In the genomic region with DNA sequence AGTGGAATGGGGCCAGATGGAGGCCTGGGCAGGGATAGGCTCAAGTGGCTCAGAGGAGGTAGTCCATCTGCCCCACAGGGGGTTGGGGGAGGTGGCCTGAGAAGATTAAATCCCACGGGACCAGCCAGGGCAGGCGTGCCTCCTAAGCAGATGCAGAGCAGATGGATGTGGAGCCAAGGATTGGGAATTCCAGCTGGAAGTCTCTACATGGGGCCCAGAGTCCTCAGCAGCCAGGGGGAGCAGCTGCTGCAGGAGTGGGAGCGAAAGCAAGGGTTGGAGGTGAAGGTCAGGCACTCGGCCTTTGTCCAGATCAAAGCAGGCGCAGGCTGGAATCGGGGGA, we compare ENCODE assay signal across 12 cellular contexts. TPM values are rescaled to one million over a fixed set of nuclear protein-coding genes. Genes with fewer than 3 reads are reported as not detected.
DNase-seq lines count a peak whose midpoint lies in the region; ATAC-seq lines count a peak whose summit lies in the region.
"Had no signal": no experiment of that assay in that cellular context is flagged by ENCODE, and none has a peak within 500 bp of the region (broad histone marks: within the 10 kb centered on the region; RNA-seq: fewer than 3 reads in every experiment).

No MANE protein-coding gene starts in this region.

- ATAC-seq in GM19324 (IDR thresholded peaks at IDR 0.05; ENCODE audit: low FRiP score, unreplicated experiment) (no peak), left ventricle myocardium superior (no peak)
- ATAC-seq: GM12878, pancreas had no signal

- DNase-seq in DMS 273 treated with DMSO at 0.1 percent for 48 hours (lab: John Stamatoyannopoulos, UW) (peak; percentile 98), NCI-H146 (lab: John Stamatoyannopoulos, UW) (peak; percentile 91), SK-MEL-5 (ENCODE audit: low read depth, low spot score) (peak; percentile 21), left kidney (ENCODE audit: low read depth, low spot score) (peak; percentile 50), NCI-H1436 (lab: John Stamatoyannopoulos, UW) (no peak), left ventricle myocardium superior (no peak)
- DNase-seq in activated naive CD4-positive, alpha-beta T cell treated with anti-CD3 and anti-CD28 coated beads, Interleukin-2, amount 50 U/mL, for 16 hours = no peak
- DNase-seq: activated naive CD4-positive, alpha-beta T cell treated with anti-CD3 and anti-CD28 coated beads for 36 hours; pancreas; transverse colon had no signal

- in situ Hi-C loops in SK-MEL-5 (cut with HindIII; ENCODE audit: low pct_unique_long_range_greater_than_20kb, low sequenced_read_pairs) = no loop called here

- intact Hi-C loops in left ventricle myocardium superior (cut with micrococcal nuclease) = no loop called here

RNA-seq across cellular contexts. Expression of a gene that starts 42.4 kb away (rescaled TPM):
- 37.1 and 45.6 TPM in 2 replicates for total RNA-seq in SK-MEL-5 (2014; rRNA removed; shearing (Covaris generic))
- 19.8 and 23.1 TPM in 2 replicates for polyA plus RNA-seq in SK-MEL-5 (2015; cell fraction: cytosol; rRNA removed)
- polyA plus RNA-seq in SK-MEL-5 (2015; cell fraction: nucleus; rRNA removed) = 21.1 and 24.4 TPM in 2 replicates
- total RNA-seq in left ventricle myocardium superior = 6.8 TPM

Comparison
In these comparisons a context has a peak if more than half of its experiments do, and no peak if none do; other contexts are left out.
1. DNase-seq: peak in DMS 273 treated with DMSO at 0.1 percent for 48 hours (single experiment), NCI-H146 (single experiment), SK-MEL-5 (single experiment) and left kidney (single experiment); none in NCI-H1436 (single experiment), activated naive CD4-positive, alpha-beta T cell treated with anti-CD3 and anti-CD28 coated beads, Interleukin-2, amount 50 U/mL, for 16 hours (single experiment) and left ventricle myocardium superior (single experiment).